In the genomic region with DNA sequence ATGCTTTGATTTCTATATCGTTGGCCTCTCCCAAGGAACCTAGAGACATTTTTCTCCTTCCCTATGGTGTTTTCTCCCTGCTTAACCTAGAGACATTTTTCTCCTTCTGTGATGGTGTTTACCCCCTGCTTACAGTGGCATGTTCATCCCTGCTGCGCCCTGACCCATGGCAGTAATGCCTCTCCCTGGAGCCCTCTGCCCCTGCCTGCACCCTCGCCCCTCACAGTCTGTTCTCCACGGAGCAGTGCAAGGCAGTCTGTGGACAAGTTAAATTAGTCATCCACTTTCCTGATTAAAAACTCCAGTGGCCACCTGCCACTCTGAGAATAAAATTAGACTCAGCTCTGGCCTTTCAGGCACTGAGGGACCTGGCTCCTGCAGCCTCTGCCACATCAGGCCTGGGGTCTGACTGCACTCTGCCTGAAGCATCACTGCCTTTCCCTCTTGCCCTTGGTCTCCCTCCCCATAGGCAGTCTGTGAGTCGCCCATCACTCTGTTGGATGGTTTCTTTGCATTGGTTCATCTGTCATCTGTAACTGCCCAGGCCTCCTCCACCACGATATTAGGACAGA, we compare ENCODE assay signal across 1 cellular context.
TF ChIP-seq lines count a peak whose summit lies in the region.

No MANE protein-coding gene starts in this region.

TF ChIP-seq in SK-N-SH, 30 proteins besides CTCF, POLR2A, EP300 and RAD21:
- no peak for TF ChIP-seq SIN3A (IDR thresholded peaks at IDR 0.05; ENCODE audit: borderline replicate concordance, low read depth, low read length)
- no peak for TF ChIP-seq YY1 (IDR thresholded peaks at IDR 0.05; ENCODE audit: low read depth)
- no peak for TF ChIP-seq TAF1 (IDR thresholded peaks at IDR 0.05; ENCODE audit: borderline replicate concordance, low read depth, low read length)
- TF ChIP-seq, protein P1, sequence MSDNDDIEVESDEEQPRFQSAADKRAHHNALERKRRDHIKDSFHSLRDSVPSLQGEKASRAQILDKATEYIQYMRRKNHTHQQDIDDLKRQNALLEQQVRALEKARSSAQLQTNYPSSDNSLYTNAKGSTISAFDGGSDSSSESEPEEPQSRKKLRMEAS (IDR thresholded peaks at IDR 0.05; ENCODE audit: low read depth), result no peak
- TF ChIP-seq MXI1 (IDR thresholded peaks at IDR 0.05; ENCODE audit: low read depth, low read length), result no peak
- TF ChIP-seq ELF1 (IDR thresholded peaks at IDR 0.05), result no peak
- no peak for TF ChIP-seq EZH2phosphoT487 (IDR thresholded peaks at IDR 0.05; ENCODE audit: borderline replicate concordance, low read depth)
- TF ChIP-seq, protein P2, sequence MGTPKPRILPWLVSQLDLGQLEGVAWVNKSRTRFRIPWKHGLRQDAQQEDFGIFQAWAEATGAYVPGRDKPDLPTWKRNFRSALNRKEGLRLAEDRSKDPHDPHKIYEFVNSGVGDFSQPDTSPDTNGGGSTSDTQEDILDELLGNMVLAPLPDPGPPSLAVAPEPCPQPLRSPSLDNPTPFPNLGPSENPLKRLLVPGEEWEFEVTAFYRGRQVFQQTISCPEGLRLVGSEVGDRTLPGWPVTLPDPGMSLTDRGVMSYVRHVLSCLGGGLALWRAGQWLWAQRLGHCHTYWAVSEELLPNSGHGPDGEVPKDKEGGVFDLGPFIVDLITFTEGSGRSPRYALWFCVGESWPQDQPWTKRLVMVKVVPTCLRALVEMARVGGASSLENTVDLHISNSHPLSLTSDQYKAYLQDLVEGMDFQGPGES (IDR thresholded peaks at IDR 0.05; ENCODE audit: low read depth, low read length), result no peak
- TF ChIP-seq, protein P3, sequence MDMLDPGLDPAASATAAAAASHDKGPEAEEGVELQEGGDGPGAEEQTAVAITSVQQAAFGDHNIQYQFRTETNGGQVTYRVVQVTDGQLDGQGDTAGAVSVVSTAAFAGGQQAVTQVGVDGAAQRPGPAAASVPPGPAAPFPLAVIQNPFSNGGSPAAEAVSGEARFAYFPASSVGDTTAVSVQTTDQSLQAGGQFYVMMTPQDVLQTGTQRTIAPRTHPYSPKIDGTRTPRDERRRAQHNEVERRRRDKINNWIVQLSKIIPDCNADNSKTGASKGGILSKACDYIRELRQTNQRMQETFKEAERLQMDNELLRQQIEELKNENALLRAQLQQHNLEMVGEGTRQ (IDR thresholded peaks at IDR 0.05; ENCODE audit: borderline replicate concordance, low read depth, low read length), result no peak
- no peak for TF ChIP-seq RFX5 (IDR thresholded peaks at IDR 0.05; ENCODE audit: low read length)
- TF ChIP-seq FOXM1 (IDR thresholded peaks at IDR 0.05; ENCODE audit: low read depth), result no peak
- TF ChIP-seq SMC3 (IDR thresholded peaks at IDR 0.05; ENCODE audit: low read depth, low read length), result no peak
